ENCODE assay signal across 27 cellular contexts in the genomic region with DNA sequence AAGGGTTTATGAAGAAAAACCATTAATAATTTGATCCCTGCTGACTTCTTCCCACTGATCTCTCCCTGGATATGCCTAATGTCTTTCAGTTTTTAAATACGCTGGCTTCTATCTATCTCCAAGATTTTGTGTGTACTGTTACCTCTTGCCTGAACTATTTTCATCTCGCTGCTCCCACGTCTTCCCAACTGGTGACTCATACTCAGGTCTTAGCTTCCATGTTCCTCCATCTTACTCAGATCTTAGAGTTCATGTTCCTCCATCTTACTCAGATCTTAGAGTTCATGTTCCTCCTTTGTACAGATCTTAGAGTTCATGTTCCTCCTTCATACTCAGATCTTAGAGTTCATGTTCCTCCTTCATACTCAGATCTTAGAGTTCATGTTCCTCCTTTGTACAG.
"Had no signal": no experiment of that assay in that cellular context is flagged by ENCODE, and none has a peak within 500 bp of the region (broad histone marks: within the 10 kb centered on the region; RNA-seq: fewer than 3 reads in every experiment).

No MANE protein-coding gene starts in this region.

- H3K27ac ChIP-seq: left lung, lower lobe of right lung, right atrium auricular region, right lobe of liver, suprapubic skin, thoracic aorta, tibial artery, upper lobe of right lung had no signal

- H3K4me1 Mint-ChIP-seq: immature natural killer cell; naive thymus-derived CD8-positive, alpha-beta T cell; nephron; neural crest cell; stimulated activated memory B cell treated with anti-CD40 and anti-IgM and Interleukin-4, amounts not matched to agents 10 μg/mL and 1 μg/mL and 100 μg/mL, for 72 hours had no signal

- H3K4me1 ChIP-seq: left lung, lower lobe of right lung, right atrium auricular region, right lobe of liver, suprapubic skin, tibial artery, upper lobe of right lung had no signal

- H3K36me3 ChIP-seq: left lung, lower lobe of right lung, right atrium auricular region, right lobe of liver, suprapubic skin, thoracic aorta, tibial artery, upper lobe of right lung had no signal

- H3K4me2 ChIP-seq: smooth muscle cell had no signal

- H3K36me3 Mint-ChIP-seq: immature natural killer cell; stimulated activated memory B cell treated with anti-CD40 and anti-IgM and Interleukin-4, amounts not matched to agents 10 μg/mL and 1 μg/mL and 100 μg/mL, for 72 hours had no signal

- H3K9me3 ChIP-seq: left lung, lower lobe of right lung, right atrium auricular region, right lobe of liver, suprapubic skin, thoracic aorta, tibial artery, upper lobe of right lung had no signal

- ATAC-seq: left colon; left lung; lower lobe of right lung; naive thymus-derived CD8-positive, alpha-beta T cell; right lobe of liver; stimulated activated memory B cell treated with anti-CD40 and anti-IgM and Interleukin-4, amounts not matched to agents 10 μg/mL and 1 μg/mL and 100 μg/mL, for 72 hours; stimulated activated naive CD8-positive, alpha-beta T cell treated with anti-CD3 and anti-CD28 coated beads, Interleukin-15, Interleukin-2, amounts not matched to agents 100 U/mL and 50 U/mL, for 24 hours; upper lobe of right lung had no signal

- H3K4me3 Mint-ChIP-seq: immature natural killer cell; naive thymus-derived CD8-positive, alpha-beta T cell; nephron; neural crest cell; stimulated activated memory B cell treated with anti-CD40 and anti-IgM and Interleukin-4, amounts not matched to agents 10 μg/mL and 1 μg/mL and 100 μg/mL, for 72 hours had no signal

- H3K27me3 ChIP-seq: right atrium auricular region, right lobe of liver, suprapubic skin, tibial artery had no signal

- H3K4me3 ChIP-seq: left lung, lower lobe of right lung, right atrium auricular region, right lobe of liver, smooth muscle cell, suprapubic skin, thoracic aorta, tibial artery, upper lobe of right lung had no signal

- H3K9me3 Mint-ChIP-seq: immature natural killer cell, nephron had no signal

- DNase-seq: hypothalamus; immature natural killer cell; kidney; left colon; left lung; lower lobe of right lung; mammary epithelial cell; mesenchymal stem cell; naive thymus-derived CD8-positive, alpha-beta T cell; occipital lobe; right lobe of liver; stimulated activated CD4-positive, alpha-beta T cell treated with anti-CD3 and anti-CD28 coated beads, Interleukin-1b, Interleukin-23, amount 100 ng/mL, for 48 hours; stimulated activated CD4-positive, alpha-beta T cell treated with anti-CD3 and anti-CD28 coated beads, Interleukin-2, amount 100 ng/mL, for 48 hours; stimulated activated CD4-positive, alpha-beta T cell treated with anti-CD3 and anti-CD28 coated beads, Interleukin-4, amount 100 ng/mL, for 4 hours; stimulated activated CD8-positive, alpha-beta memory T cell treated with anti-CD3 and anti-CD28 coated beads, Interleukin-4, amount 100 ng/mL, for 48 hours; stimulated activated naive CD8-positive, alpha-beta T cell treated with anti-CD3 and anti-CD28 coated beads, Interleukin-15, Interleukin-2, amounts not matched to agents 100 U/mL and 50 U/mL, for 24 hours; tibial artery; trophoblast cell; upper lobe of right lung had no signal

- H3K27ac Mint-ChIP-seq: immature natural killer cell; naive thymus-derived CD8-positive, alpha-beta T cell; nephron; progenitor cell of endocrine pancreas; stimulated activated memory B cell treated with anti-CD40 and anti-IgM and Interleukin-4, amounts not matched to agents 10 μg/mL and 1 μg/mL and 100 μg/mL, for 72 hours had no signal
